In the genomic region with DNA sequence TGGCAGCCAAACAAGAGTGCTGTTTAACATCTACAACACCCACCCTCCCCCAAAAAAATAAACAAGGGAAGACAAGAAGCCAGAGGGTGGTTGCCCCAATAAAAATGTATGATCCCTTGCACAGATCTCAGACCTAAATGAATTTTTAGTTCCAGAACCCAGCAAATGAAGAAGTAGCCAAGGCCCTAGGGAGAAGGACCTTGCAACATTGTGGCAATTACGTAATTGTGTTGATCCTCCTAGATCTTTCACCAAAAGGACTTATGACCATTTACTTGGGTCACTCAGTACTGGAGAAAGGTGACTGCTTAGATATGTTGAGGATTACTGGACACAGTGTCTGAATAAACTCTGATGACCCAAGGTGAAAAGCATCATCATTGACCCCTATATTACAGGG, we compare ENCODE assay signal across 28 cellular contexts.
"Had no signal": no experiment of that assay in that cellular context is flagged by ENCODE, and none has a peak within 500 bp of the region (broad histone marks: within the 10 kb centered on the region; RNA-seq: fewer than 3 reads in every experiment).

No MANE protein-coding gene starts in this region.

- ATAC-seq: esophagus mucosa; gastrocnemius medialis; left cardiac atrium; left lung; naive thymus-derived CD4-positive, alpha-beta T cell; sciatic nerve; stimulated activated naive CD8-positive, alpha-beta T cell treated with anti-CD3 and anti-CD28 coated beads, Interleukin-15, amount 100 ng/mL, for 72 hours had no signal

- H3K27me3 ChIP-seq: gastrocnemius medialis, hepatocyte, left lung, neural progenitor cell, right atrium auricular region, suprapubic skin had no signal

- H3K4me1 ChIP-seq: gastrocnemius medialis, left lung, neural progenitor cell, parathyroid adenoma, prostate gland, right atrium auricular region, suprapubic skin had no signal

- H3K4me3 ChIP-seq: gastrocnemius medialis, hepatocyte, left lung, neural progenitor cell, prostate gland, right atrium auricular region, smooth muscle cell, suprapubic skin had no signal

- H3K9me3 ChIP-seq: gastrocnemius medialis, prostate gland, right atrium auricular region, suprapubic skin had no signal

- DNase-seq: effector CD8-positive, alpha-beta T cell; endodermal cell; foreskin fibroblast; gastrocnemius medialis; head of caudate nucleus; left cardiac atrium; left lung; mammary epithelial cell; mesendoderm; midbrain; naive thymus-derived CD4-positive, alpha-beta T cell; stimulated activated CD4-positive, alpha-beta T cell treated with anti-CD3 and anti-CD28 coated beads, Interleukin-12 subunit alpha, Interleukin-12 subunit beta, amount 100 ng/mL, for 4 hours; stimulated activated CD4-positive, alpha-beta T cell treated with anti-CD3 and anti-CD28 coated beads, Interleukin-1b, Interleukin-23, amount 100 ng/mL, for 48 hours; stimulated activated CD4-positive, alpha-beta T cell treated with anti-CD3 and anti-CD28 coated beads, Interleukin-4, amount 100 ng/mL, for 1 hour; stimulated activated CD8-positive, alpha-beta memory T cell treated with anti-CD3 and anti-CD28 coated beads, Interleukin-4, amount 100 ng/mL, for 48 hours; stimulated activated naive CD4-positive, alpha-beta T cell; stimulated activated naive CD8-positive, alpha-beta T cell treated with anti-CD3 and anti-CD28 coated beads, Interleukin-15, amount 100 ng/mL, for 72 hours; trophoblast cell had no signal

- H3K36me3 ChIP-seq: gastrocnemius medialis, left lung, neural progenitor cell, prostate gland, right atrium auricular region, suprapubic skin had no signal

- H3K27ac ChIP-seq: epithelial cell of prostate, gastrocnemius medialis, hepatocyte, left lung, neural progenitor cell, parathyroid adenoma, prostate gland, right atrium auricular region, suprapubic skin had no signal
